9 cellular contexts compared by ENCODE assay signal in the genomic region with DNA sequence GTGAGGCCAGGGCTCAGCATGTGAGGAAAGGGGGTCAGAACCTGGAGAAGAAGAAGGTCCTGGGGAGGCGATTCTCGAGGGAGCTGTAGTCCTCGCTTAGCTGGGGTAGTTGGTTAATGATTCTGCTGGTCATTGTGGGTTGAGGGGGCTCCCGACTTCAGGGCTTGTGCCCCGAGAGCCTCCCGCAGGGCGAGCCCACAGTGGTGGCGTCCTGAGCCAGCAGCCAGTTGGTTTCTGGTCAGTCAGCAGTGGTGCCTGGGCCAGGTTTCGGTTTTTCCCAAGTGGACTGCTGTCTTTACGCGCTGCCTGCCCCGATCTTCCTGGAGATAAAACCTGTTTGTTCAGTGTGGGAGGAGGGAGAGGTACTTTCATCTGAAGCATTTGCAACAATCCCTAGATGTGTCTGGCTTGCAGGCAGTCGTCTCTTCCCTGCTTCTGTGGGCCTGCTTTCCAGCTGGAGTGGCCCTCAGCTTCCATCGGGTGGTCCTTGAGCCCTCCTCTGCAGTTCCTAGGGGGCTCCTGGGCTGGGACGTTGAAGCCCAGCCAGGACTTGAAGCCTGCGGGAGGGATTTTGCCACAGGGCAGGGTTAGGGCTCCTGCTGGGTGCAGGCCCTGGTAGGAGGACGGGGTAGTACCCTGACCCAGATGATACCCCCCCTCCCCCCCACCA. TPM values are rescaled to one million over a fixed set of nuclear protein-coding genes. Genes with fewer than 3 reads are reported as not detected.
A peak's percentile ranks its signal among the peaks of the same experiment; 100 is the strongest.
DNase-seq lines count a peak whose midpoint lies in the region; ATAC-seq and TF ChIP-seq lines count a peak whose summit lies in the region.
"Had no signal": no experiment of that assay in that cellular context is flagged by ENCODE, and none has a peak within 500 bp of the region (broad histone marks: within the 10 kb centered on the region; RNA-seq: fewer than 3 reads in every experiment).

No MANE protein-coding gene starts in this region.

- H3K4me3 Mint-ChIP-seq in activated T-cell treated with anti-CD3 and anti-CD28 coated beads, Interleukin-2, amount 50 U/mL, for 24 hours: peak overlapping the region; percentile 90

- H3K27ac ChIP-seq in ascending aorta: peak overlapping the region; percentile 21 to 54
- peak overlapping the region; percentile 54 to 91 for H3K27ac ChIP-seq in tibial artery

- H3K27me3 ChIP-seq in ascending aorta (no peaks in the 10 kb centered on the region), tibial artery (no peaks in the 10 kb centered on the region)

- no peaks in the 10 kb centered on the region for H3K27me3 Mint-ChIP-seq in activated T-cell treated with anti-CD3 and anti-CD28 coated beads, Interleukin-2, amount 50 U/mL, for 24 hours

- intact Hi-C loops in ascending aorta (cut with DNase I) (no loop called here), tibial artery (cut with DNase I; ENCODE audit: low total_unique reads) (no loop called here)

- H3K9me3 ChIP-seq in ascending aorta: no peaks in the 10 kb centered on the region
- H3K9me3 ChIP-seq in tibial artery: no peaks in the 10 kb centered on the region

- no peak for TF ChIP-seq CTCF in ascending aorta (IDR thresholded peaks at IDR 0.05)
- no peak for TF ChIP-seq CTCF in tibial artery (IDR thresholded peaks at IDR 0.05)
- no peak for TF ChIP-seq CTCF in GM10266 (IDR thresholded peaks at IDR 0.05; ENCODE audit: control insufficient read depth, insufficient read depth, low read depth, missing control alignments)

- peak overlapping the region; percentile 95 for H3K27ac Mint-ChIP-seq in activated T-cell treated with anti-CD3 and anti-CD28 coated beads, Interleukin-2, amount 50 U/mL, for 24 hours

- H3K36me3 ChIP-seq in ascending aorta (peaks cover 25 to 29% of the 10 kb centered on the region in 2 donors), tibial artery (peaks cover 26 to 41% (median 36%) of the 10 kb centered on the region in 3 donors)

- peak; percentile 21 for ATAC-seq in left lobe of liver
- ATAC-seq in HG03521 (IDR thresholded peaks at IDR 0.05; ENCODE audit: unreplicated experiment): no peak

- H3K36me3 Mint-ChIP-seq in activated T-cell treated with anti-CD3 and anti-CD28 coated beads, Interleukin-2, amount 50 U/mL, for 24 hours (ENCODE audit: low read depth): peaks cover 71% of the 10 kb centered on the region

- H3K4me1 Mint-ChIP-seq in activated T-cell treated with anti-CD3 and anti-CD28 coated beads, Interleukin-2, amount 50 U/mL, for 24 hours (ENCODE audit: low read depth): peaks cover 50% of the 10 kb centered on the region

- DNase-seq in activated T-cell treated with anti-CD3 and anti-CD28 coated beads, Interleukin-2, amount 50 U/mL, for 24 hours: no peak
- DNase-seq in activated T-cell treated with anti-CD3 and anti-CD28 coated beads for 4 hours (no peak), ascending aorta (ENCODE audit: low spot score in 2 of 2) (no peak), left lobe of liver (ENCODE audit: low spot score) (peak; percentile 79), tibial artery (no peak), SK-N-DZ (ENCODE audit: low spot score) (no peak), GM10266 (ENCODE audit: extremely low spot score) (no peak)

- peaks cover 41 to 58% of the 10 kb centered on the region in 2 donors for H3K4me1 ChIP-seq in ascending aorta
- peaks cover 22 to 68% (median 59%) of the 10 kb centered on the region in 4 donors for H3K4me1 ChIP-seq in tibial artery

- peak overlapping the region; percentile 39 to 52 for H3K4me3 ChIP-seq in ascending aorta
- peak overlapping the region; percentile 17 to 25 for H3K4me3 ChIP-seq in tibial artery

- H3K9me3 Mint-ChIP-seq in activated T-cell treated with anti-CD3 and anti-CD28 coated beads, Interleukin-2, amount 50 U/mL, for 24 hours: no peaks in the 10 kb centered on the region

RNA-seq across cellular contexts. Expression of a gene that starts 3.2 kb away (rescaled TPM):
- total RNA-seq in ascending aorta (210 TPM), left lobe of liver (115 TPM)
- polyA plus RNA-seq in SK-N-DZ (2014; cell fraction: cytosol; rRNA removed): 295 and 360 TPM in 2 replicates
- polyA plus RNA-seq in SK-N-DZ (2014; cell fraction: nucleus; rRNA removed): 334 and 420 TPM in 2 replicates

RNA-seq across cellular contexts. Expression of a gene that starts 21.3 kb away (rescaled TPM):
- total RNA-seq in ascending aorta (not detected), left lobe of liver (not detected)
- polyA plus RNA-seq in SK-N-DZ (2014; cell fraction: cytosol; rRNA removed): 153 and 228 TPM in 2 replicates
- 134 and 172 TPM in 2 replicates for polyA plus RNA-seq in SK-N-DZ (2014; cell fraction: nucleus; rRNA removed)

RNA-seq across cellular contexts. Expression of a gene that starts 27.1 kb away (rescaled TPM):
- total RNA-seq in ascending aorta: not detected
- 0.60 TPM for total RNA-seq in left lobe of liver
- polyA plus RNA-seq in SK-N-DZ (2014; cell fraction: cytosol; rRNA removed): not detected in 2 replicates
- 0.39 and 0.64 TPM in 2 replicates for polyA plus RNA-seq in SK-N-DZ (2014; cell fraction: nucleus; rRNA removed)
- total RNA-seq: G401 had no signal

RNA-seq across cellular contexts. Expression of a gene that starts 40.3 kb away (rescaled TPM):
- total RNA-seq in ascending aorta (not detected), left lobe of liver (0.23 TPM)
- not detected in 2 replicates for polyA plus RNA-seq in SK-N-DZ (2014; cell fraction: cytosol; rRNA removed)
- polyA plus RNA-seq in SK-N-DZ (2014; cell fraction: nucleus; rRNA removed): not detected in 2 replicates
- total RNA-seq: G401 had no signal

RNA-seq across cellular contexts. Expression of a gene that starts 49.6 kb away (rescaled TPM):
- not detected for total RNA-seq in ascending aorta
- 0.18 TPM for total RNA-seq in left lobe of liver
- 0.59 and 1.8 TPM in 2 replicates for polyA plus RNA-seq in SK-N-DZ (2014; cell fraction: cytosol; rRNA removed)
- polyA plus RNA-seq in SK-N-DZ (2014; cell fraction: nucleus; rRNA removed): 0.09 TPM in 1 of 2 replicates, not detected in the other
